13 cellular contexts compared by ENCODE assay signal in genomic region chr10:85597006-85597405, GRCh38.
DNase-seq lines count a peak whose midpoint lies in the region; ATAC-seq and TF ChIP-seq lines count a peak whose summit lies in the region.
"Had no signal": no experiment of that assay in that cellular context is flagged by ENCODE, and none has a peak within 500 bp of the region (broad histone marks: within the 10 kb centered on the region; RNA-seq: fewer than 3 reads in every experiment).

No MANE protein-coding gene starts in this region.

- H3K27ac ChIP-seq in right atrium auricular region (no peak overlapping the region), heart right ventricle (no peak overlapping the region), esophagus muscularis mucosa (replicated peaks in 1 of 4) (no peak overlapping the region)
- H3K27ac ChIP-seq: C4-2B had no signal

- H3K36me3 ChIP-seq in right atrium auricular region (no peaks in the 10 kb centered on the region), heart right ventricle (no peaks in the 10 kb centered on the region), esophagus muscularis mucosa (no peaks in the 10 kb centered on the region)

- CTCF ChIA-PET in activated CD8-positive, alpha-beta memory T cell treated with anti-CD3 and anti-CD28 coated beads, Interleukin-2, amount 10 ng/mL, durations not matched to agents 7 days and 5 days (lab: Charles Lee), result no interaction called here

- H3K9me3 ChIP-seq in right atrium auricular region (no peaks in the 10 kb centered on the region), heart right ventricle (no peaks in the 10 kb centered on the region), esophagus muscularis mucosa (no peaks in the 10 kb centered on the region)
- H3K9me3 ChIP-seq: Caco-2 had no signal

- no peak for TF ChIP-seq EP300 in esophagus muscularis mucosa (IDR thresholded peaks at IDR 0.05)

- TF ChIP-seq POLR2A in esophagus muscularis mucosa (IDR thresholded peaks at IDR 0.05; ENCODE audit: low read depth), result no peak

- H3K27me3 Mint-ChIP-seq in osteocyte (ENCODE audit: unreplicated experiment), result no peaks in the 10 kb centered on the region
- H3K27me3 Mint-ChIP-seq in activated CD8-positive, alpha-beta memory T cell treated with anti-CD3 and anti-CD28 coated beads, Interleukin-2, amount 10 ng/mL, durations not matched to agents 7 days and 5 days, result no peaks in the 10 kb centered on the region
- H3K27me3 Mint-ChIP-seq: CD4-positive, alpha-beta T cell had no signal

- no peak for ATAC-seq in heart right ventricle
- ATAC-seq in activated CD8-positive, alpha-beta memory T cell treated with anti-CD3 and anti-CD28 coated beads, Interleukin-2, amount 10 ng/mL, durations not matched to agents 7 days and 5 days, result no peak
- ATAC-seq: GM23338 had no signal

- DNase-seq in right atrium auricular region (ENCODE audit: low spot score) (peak; percentile 18), heart right ventricle (no peak), esophagus muscularis mucosa (ENCODE audit: extremely low spot score) (peak; percentile 84), osteocyte (ENCODE audit: extremely low spot score, unreplicated experiment) (peak; percentile 60), NK-92 (lab: John Stamatoyannopoulos, UW; ENCODE audit: unreplicated experiment) (no peak)
- no peak for DNase-seq in activated CD8-positive, alpha-beta memory T cell treated with anti-CD3 and anti-CD28 coated beads, Interleukin-2, amount 10 ng/mL, durations not matched to agents 7 days and 5 days
- DNase-seq: ACHN; Caco-2; CD4-positive, alpha-beta T cell; HCEC 1CT; IMR-90 had no signal

- intact Hi-C loops in heart right ventricle (cut with DNase I) (no loop called here), esophagus muscularis mucosa (cut with DNase I) (no loop called here)

- H3K27ac Mint-ChIP-seq in osteocyte (ENCODE audit: unreplicated experiment), result no peak overlapping the region
- H3K27ac Mint-ChIP-seq in activated CD8-positive, alpha-beta memory T cell treated with anti-CD3 and anti-CD28 coated beads, Interleukin-2, amount 10 ng/mL, durations not matched to agents 7 days and 5 days, result no peak overlapping the region
- H3K27ac Mint-ChIP-seq: CD4-positive, alpha-beta T cell; GM23338 had no signal

- no peaks in the 10 kb centered on the region for H3K4me1 ChIP-seq in right atrium auricular region
- no peaks in the 10 kb centered on the region for H3K4me1 ChIP-seq in heart right ventricle
- no peaks in the 10 kb centered on the region for H3K4me1 ChIP-seq in esophagus muscularis mucosa
- H3K4me1 ChIP-seq: Caco-2 had no signal

- no peak overlapping the region for H3K4me3 Mint-ChIP-seq in osteocyte (ENCODE audit: unreplicated experiment)
- no peak overlapping the region for H3K4me3 Mint-ChIP-seq in activated CD8-positive, alpha-beta memory T cell treated with anti-CD3 and anti-CD28 coated beads, Interleukin-2, amount 10 ng/mL, durations not matched to agents 7 days and 5 days
- H3K4me3 Mint-ChIP-seq: CD4-positive, alpha-beta T cell; GM23338 had no signal

- TF ChIP-seq CTCF in right atrium auricular region (IDR thresholded peaks at IDR 0.05), result no peak
- no peak for TF ChIP-seq CTCF in heart right ventricle (IDR thresholded peaks at IDR 0.05)
- TF ChIP-seq CTCF in esophagus muscularis mucosa (IDR thresholded peaks at IDR 0.05), result no peak
- TF ChIP-seq CTCF in osteocyte (IDR thresholded peaks at IDR 0.05), result no peak

- H3K4me1 Mint-ChIP-seq in osteocyte (ENCODE audit: unreplicated experiment), result no peaks in the 10 kb centered on the region
- H3K4me1 Mint-ChIP-seq in activated CD8-positive, alpha-beta memory T cell treated with anti-CD3 and anti-CD28 coated beads, Interleukin-2, amount 10 ng/mL, durations not matched to agents 7 days and 5 days, result peaks cover 7% of the 10 kb centered on the region
- H3K4me1 Mint-ChIP-seq: GM23338 had no signal

- no peaks in the 10 kb centered on the region for H3K27me3 ChIP-seq in right atrium auricular region
- H3K27me3 ChIP-seq in heart right ventricle, result peaks cover 0 to 15% (median 0%) of the 10 kb centered on the region in 7 donors
- no peaks in the 10 kb centered on the region for H3K27me3 ChIP-seq in esophagus muscularis mucosa

- H3K36me3 Mint-ChIP-seq in osteocyte (ENCODE audit: unreplicated experiment), result no peaks in the 10 kb centered on the region
- no peaks in the 10 kb centered on the region for H3K36me3 Mint-ChIP-seq in activated CD8-positive, alpha-beta memory T cell treated with anti-CD3 and anti-CD28 coated beads, Interleukin-2, amount 10 ng/mL, durations not matched to agents 7 days and 5 days

- no peaks in the 10 kb centered on the region for H3K9me3 Mint-ChIP-seq in osteocyte (ENCODE audit: unreplicated experiment)
- no peaks in the 10 kb centered on the region for H3K9me3 Mint-ChIP-seq in activated CD8-positive, alpha-beta memory T cell treated with anti-CD3 and anti-CD28 coated beads, Interleukin-2, amount 10 ng/mL, durations not matched to agents 7 days and 5 days (ENCODE audit: low read depth)
- H3K9me3 Mint-ChIP-seq: CD4-positive, alpha-beta T cell had no signal

- H3K4me3 ChIP-seq in right atrium auricular region (no peak overlapping the region), heart right ventricle (no peak overlapping the region), esophagus muscularis mucosa (no peak overlapping the region)
- H3K4me3 ChIP-seq: GM23338 had no signal

- 81 to 85% methylated on average over 5 of the region's 5 CpGs for WGBS in heart right ventricle, 2 donors
- 79% methylated on average over 5 of the region's 5 CpGs for WGBS in esophagus muscularis mucosa

Comparison
In these comparisons a context has a peak if more than half of its experiments do, and no peak if none do; other contexts are left out.
1. DNase-seq: peak in right atrium auricular region (single experiment), esophagus muscularis mucosa (single experiment) and osteocyte (single experiment); none in heart right ventricle (0 of 2), NK-92 (single experiment) and activated CD8-positive, alpha-beta memory T cell treated with anti-CD3 and anti-CD28 coated beads, Interleukin-2, amount 10 ng/mL, durations not matched to agents 7 days and 5 days (single experiment).